In the genomic region with DNA sequence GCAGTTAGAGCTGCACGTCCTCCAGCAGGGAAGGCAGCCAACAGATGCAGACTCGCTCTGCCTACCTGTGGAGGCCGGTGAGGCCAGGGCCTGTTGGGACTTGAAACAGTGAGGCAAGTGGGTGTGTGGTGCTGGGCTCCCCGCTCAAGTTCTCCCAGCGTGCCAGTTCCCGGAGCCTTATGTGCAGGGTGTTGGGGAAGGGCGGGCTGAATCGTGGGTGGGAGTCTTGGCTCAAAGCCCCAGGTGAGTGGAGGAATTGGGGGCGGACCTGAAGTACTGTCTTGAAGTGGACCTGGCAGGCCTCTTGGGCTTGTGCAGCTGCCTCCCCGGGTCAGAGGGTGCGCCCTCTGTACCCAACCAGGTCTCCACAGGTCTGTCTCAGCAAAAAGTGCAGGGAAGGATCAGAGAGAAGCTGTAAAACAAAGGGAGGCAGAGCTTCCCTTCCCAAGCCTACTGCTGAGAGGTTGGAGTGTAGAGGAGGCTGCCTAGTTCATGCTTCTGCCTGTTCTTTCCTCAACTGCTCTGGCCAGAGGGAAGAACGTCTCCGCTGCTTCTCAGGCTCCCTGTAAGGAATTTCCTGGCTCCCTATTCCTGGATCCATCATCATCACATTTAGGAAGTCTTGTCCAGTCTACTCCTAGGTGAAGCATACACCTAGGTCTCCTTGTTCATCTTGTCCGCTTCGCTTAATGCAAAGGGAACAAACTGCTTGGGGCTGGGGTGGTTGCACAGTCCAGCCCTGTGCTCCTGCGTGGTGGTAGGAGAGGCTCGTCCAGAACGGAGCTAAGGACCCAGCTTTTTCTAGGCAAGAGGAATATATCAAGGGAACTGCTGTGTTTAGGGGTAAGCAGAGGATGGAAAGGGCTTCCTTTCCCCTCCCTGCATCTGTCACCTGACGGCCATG, we compare ENCODE assay signal across 12 cellular contexts. TPM values are rescaled to one million over a fixed set of nuclear protein-coding genes. Genes with fewer than 3 reads are reported as not detected.
DNase-seq lines count a peak whose midpoint lies in the region; ATAC-seq, FAIRE-seq and TF ChIP-seq lines count a peak whose summit lies in the region.
"Had no signal": no experiment of that assay in that cellular context is flagged by ENCODE, and none has a peak within 500 bp of the region (broad histone marks: within the 10 kb centered on the region; RNA-seq: fewer than 3 reads in every experiment).

No MANE protein-coding gene starts in this region.

- CTCF ChIA-PET in HepG2 (lab: Yijun Ruan, JAX; ENCODE audit: low intra/inter-chr PET ratio, low total read pairs): interaction anchor here (1.1 to 1.4 kb wide), 2 partner anchors 560 to 808 kb away, joined by 4 to 11 read pairs; no protein-coding TSS in a partner anchor

- no peaks in the 10 kb centered on the region for H3K9me3 ChIP-seq in HepG2 (ENCODE audit: low read length)
- H3K9me3 ChIP-seq in right lobe of liver: no peaks in the 10 kb centered on the region
- H3K9me3 ChIP-seq in OCI-LY3 (ENCODE audit: insufficient read depth, low read length): no peaks in the 10 kb centered on the region
- no peaks in the 10 kb centered on the region for H3K9me3 ChIP-seq in esophagus (ENCODE audit: control insufficient read depth in 2 of 2, insufficient read depth in 1 of 2, low read depth in 1 of 2, low read length in 1 of 2)

- H3K9ac ChIP-seq in HepG2 (ENCODE audit: insufficient read depth, low read depth, low read length): no peak overlapping the region
- peak overlapping the region; percentile 98 for H3K9ac ChIP-seq in OCI-LY3 (ENCODE audit: low read length)

- H2AFZ ChIP-seq in HepG2 (ENCODE audit: low read length) (no peak overlapping the region), OCI-LY3 (ENCODE audit: low read depth, low read length) (no peak overlapping the region)

- H3K27ac ChIP-seq in HepG2 (ENCODE audit: extremely low read length, insufficient read depth, low read length) (no peak overlapping the region), right lobe of liver (no peak overlapping the region), OCI-LY3 (ENCODE audit: low read length) (peak overlapping the region; percentile 100), esophagus (ENCODE audit: low read depth in 2 of 2, low read length in 1 of 2) (peak overlapping the region; percentile 90 to 91)

- H3K4me2 ChIP-seq in HepG2 (ENCODE audit: low read depth, low read length) (no peak overlapping the region), OCI-LY3 (ENCODE audit: low read length) (peak overlapping the region; percentile 96)

- no peak for TF ChIP-seq POLR2A in HepG2 (IDR thresholded peaks at IDR 0.05; ENCODE audit: insufficient read depth in 1 of 2, low read depth in 2 of 2, low read length in 2 of 2)
- TF ChIP-seq POLR2A in right lobe of liver (IDR thresholded peaks at IDR 0.05): no peak

- in situ Hi-C loops in HepG2 (cut with HindIII; ENCODE audit: extremely low pct_ligation_motif_present, low pct_unique_long_range_greater_than_20kb): no loop called here

- intact Hi-C loops in HepG2 (cut with micrococcal nuclease; ENCODE audit: unreplicated experiment) (no loop called here), right lobe of liver (cut with DNase I) (no loop called here)

- H4K20me1 ChIP-seq in HepG2 (ENCODE audit: insufficient read depth, low read length): no peaks in the 10 kb centered on the region
- H4K20me1 ChIP-seq in OCI-LY3 (ENCODE audit: insufficient read depth, low read length): no peaks in the 10 kb centered on the region

- TF ChIP-seq CTCF in HepG2 (CRISPR knock-in tag; IDR thresholded peaks at IDR 0.05): no peak
- TF ChIP-seq CTCF in right lobe of liver (IDR thresholded peaks at IDR 0.05): no peak
- TF ChIP-seq CTCF in OCI-LY3 (IDR thresholded peaks at IDR 0.05; ENCODE audit: low read depth, low read length): no peak

- no peaks in the 10 kb centered on the region for H3K27me3 ChIP-seq in HepG2 (ENCODE audit: control insufficient read depth in 1 of 2, insufficient read depth in 2 of 2, low read length in 2 of 2)
- no peaks in the 10 kb centered on the region for H3K27me3 ChIP-seq in right lobe of liver
- no peaks in the 10 kb centered on the region for H3K27me3 ChIP-seq in OCI-LY3 (ENCODE audit: low read depth, low read length)
- no peaks in the 10 kb centered on the region for H3K27me3 ChIP-seq in esophagus (ENCODE audit: control insufficient read depth in 1 of 2, insufficient read depth in 2 of 2, low read length in 2 of 2)

- DNase-seq in HepG2 (ENCODE audit: low spot score) (no peak), right lobe of liver (no peak), ureter (ENCODE audit: low spot score) (peak; percentile 87), NCI-H2029 (lab: John Stamatoyannopoulos, UW) (no peak)
- DNase-seq: effector CD8-positive, alpha-beta T cell had no signal

- TF ChIP-seq EP300 in HepG2 (IDR thresholded peaks at IDR 0.05; ENCODE audit: low read depth in 2 of 2, low read length in 2 of 2) (no peak), HepG2 (CRISPR knock-in tag; IDR thresholded peaks at IDR 0.05; ENCODE audit: borderline replicate concordance) (no peak)

- FAIRE-seq in HepG2 (lab: Jason Lieb, UNC): no peak

- no peak for TF ChIP-seq RAD21 in HepG2 (CRISPR knock-in tag; IDR thresholded peaks at IDR 0.05)

- WGBS in HepG2 (ENCODE audit: low lambda C conversion rate): 94% methylated on average over 16 of the region's 19 CpGs
- 63% methylated on average over 8 of the region's 19 CpGs for WGBS in right lobe of liver (ENCODE audit: insufficient coverage, low coverage, low lambda C conversion rate, missing lambda C conversion rate)
- 49 to 68% methylated on average over 18 to 19 of the region's 19 CpGs for WGBS in esophagus, 2 donors

- ATAC-seq in HepG2: no peak
- no peak for ATAC-seq in right lobe of liver
- ATAC-seq in HG03280 (IDR thresholded peaks at IDR 0.05; ENCODE audit: unreplicated experiment): no peak
- no peak for ATAC-seq in HG03442 (IDR thresholded peaks at IDR 0.05; ENCODE audit: unreplicated experiment)

- H3K79me2 ChIP-seq in HepG2 (ENCODE audit: insufficient read depth, low read length): no peaks in the 10 kb centered on the region
- H3K79me2 ChIP-seq in OCI-LY3 (ENCODE audit: low read length): peaks cover 71% of the 10 kb centered on the region

- BruUV-seq in HepG2 (replicated peaks; lab: Mats Ljungman, UMichigan): no TSS peak

- H3K4me1 ChIP-seq in HepG2 (ENCODE audit: insufficient read depth, low read length) (peaks cover 25% of the 10 kb centered on the region), right lobe of liver (no peaks in the 10 kb centered on the region), OCI-LY3 (ENCODE audit: low read length) (peaks cover 85% of the 10 kb centered on the region), esophagus (ENCODE audit: control insufficient read depth in 2 of 2, insufficient read depth in 2 of 2, low read length in 1 of 2) (peaks cover 14 to 35% of the 10 kb centered on the region in 2 donors)

- POLR2A ChIA-PET in HepG2 (lab: Yijun Ruan, JAX): interaction anchor here (0.6 kb wide), 1 partner anchor 1777 kb away, joined by 3 read pairs; no protein-coding TSS in a partner anchor

- H3K36me3 ChIP-seq in HepG2 (replicated peaks in 1 of 2; ENCODE audit: control insufficient read depth in 1 of 2, insufficient read depth in 2 of 2, low read length in 2 of 2): peaks cover 11 to 27% of the 10 kb centered on the region in 2 experiments; a peak in 4 of 5 replicates
- H3K36me3 ChIP-seq in right lobe of liver: peaks cover 0 to 34% (median 20%) of the 10 kb centered on the region in 4 donors
- peaks cover 20% of the 10 kb centered on the region for H3K36me3 ChIP-seq in OCI-LY3 (replicated peaks; ENCODE audit: low read depth, low read length)
- H3K36me3 ChIP-seq in esophagus (ENCODE audit: control insufficient read depth in 2 of 2, insufficient read depth in 2 of 2, low read length in 1 of 2): peaks cover 4 to 7% of the 10 kb centered on the region in 2 donors

- H3K4me3 ChIP-seq in HepG2 (replicated peaks in 1 of 3; ENCODE audit: insufficient read depth in 1 of 3, low read depth in 2 of 3, low read length in 3 of 3) (no peak overlapping the region), right lobe of liver (no peak overlapping the region), OCI-LY3 (ENCODE audit: low read length) (peak overlapping the region; percentile 72), esophagus (ENCODE audit: low read depth in 1 of 2, low read length in 2 of 2) (no peak overlapping the region)

RNA-seq across cellular contexts. Expression of a gene that starts 14.9 kb away (rescaled TPM):
- total RNA-seq in HepG2 (2016; rRNA removed; fragmentation: Illumina TruSeq; extraction: Trizol): 44.8 and 71.4 TPM in 2 replicates
- total RNA-seq in HepG2 (2016; cell fraction: cytosol; rRNA removed; fragmentation: Illumina TruSeq; extraction: Trizol; ENCODE audit: low read depth): 8.4 and 10.8 TPM in 2 replicates
- 43.6 and 60.8 TPM in 2 replicates for total RNA-seq in HepG2 (2016; cell fraction: insoluble cytoplasmic fraction; rRNA removed; fragmentation: Illumina TruSeq; extraction: Trizol)
- 16.8 and 19.4 TPM in 2 replicates for total RNA-seq in HepG2 (2016; cell fraction: membrane; rRNA removed; fragmentation: Illumina TruSeq; extraction: Trizol)
- total RNA-seq in HepG2 (2016; cell fraction: nucleus; rRNA removed; fragmentation: Illumina TruSeq; extraction: Trizol): 20.6 and 23.0 TPM in 2 replicates
- polyA plus RNA-seq in HepG2 (2011; rRNA removed): 11.8 and 13.5 TPM in 2 replicates
- polyA plus RNA-seq in HepG2 (2011; cell fraction: cytosol; rRNA removed): 7.8 and 10.7 TPM in 2 replicates
- polyA plus RNA-seq in HepG2 (2011; cell fraction: nucleus; rRNA removed): 4.5 and 5.5 TPM in 2 replicates
- polyA plus RNA-seq in HepG2 (2012): 16.1 and 22.2 TPM in 2 replicates
- 8.5 and 9.1 TPM in 2 replicates for polyA plus RNA-seq in HepG2 (2016; cell fraction: cytosol; fragmentation: Illumina TruSeq; extraction: Trizol; ENCODE audit: low read depth)
- 71.4 and 74.3 TPM in 2 replicates for polyA plus RNA-seq in HepG2 (2016; cell fraction: insoluble cytoplasmic fraction; fragmentation: Illumina TruSeq; extraction: Trizol; ENCODE audit: low read depth)
- polyA plus RNA-seq in HepG2 (2016; cell fraction: membrane; fragmentation: Illumina TruSeq; extraction: Trizol; ENCODE audit: low read depth): 11.7 and 13.3 TPM in 2 replicates
- polyA plus RNA-seq in HepG2 (2016; cell fraction: nucleus; fragmentation: Illumina TruSeq; extraction: Trizol; ENCODE audit: insufficient read depth, low read depth): 35.4 and 38.1 TPM in 2 replicates
- polyA minus RNA-seq in HepG2 (2011; rRNA and poly(A)+ RNA removed; ENCODE audit: low replicate concordance): 5.8 and 16.2 TPM in 2 replicates
- polyA minus RNA-seq in HepG2 (2011; cell fraction: cytosol; rRNA and poly(A)+ RNA removed): 6.4 and 11.6 TPM in 2 replicates
- polyA minus RNA-seq in HepG2 (2011; cell fraction: nucleus; rRNA and poly(A)+ RNA removed): 18.2 and 19.0 TPM in 2 replicates
- 10 to 100 TPM in 5 of 6 experiments, 1 to 10 TPM in 1; 6.8 to 33.1 (median 12.8) TPM for total RNA-seq in right lobe of liver
- 10 to 100 TPM; 16.3 to 32.0 TPM for polyA plus RNA-seq in esophagus
- total RNA-seq in ureter: 34.2 TPM

RNA-seq across cellular contexts. Expression of a gene that starts 19.1 kb away (rescaled TPM):
- total RNA-seq in HepG2 (2016; rRNA removed; fragmentation: Illumina TruSeq; extraction: Trizol) (not detected in 2 replicates), right lobe of liver (under 1 TPM in 1 of 6 experiments, not detected in 5; 0.09 TPM), ureter (2.8 TPM)
- total RNA-seq in HepG2 (2016; cell fraction: cytosol; rRNA removed; fragmentation: Illumina TruSeq; extraction: Trizol; ENCODE audit: low read depth): not detected in 2 replicates
- not detected in 2 replicates for total RNA-seq in HepG2 (2016; cell fraction: insoluble cytoplasmic fraction; rRNA removed; fragmentation: Illumina TruSeq; extraction: Trizol)
- not detected in 2 replicates for total RNA-seq in HepG2 (2016; cell fraction: membrane; rRNA removed; fragmentation: Illumina TruSeq; extraction: Trizol)
- total RNA-seq in HepG2 (2016; cell fraction: nucleus; rRNA removed; fragmentation: Illumina TruSeq; extraction: Trizol): not detected in 2 replicates
- polyA plus RNA-seq in HepG2 (2011; rRNA removed) (not detected in 2 replicates), esophagus (1 to 10 TPM in 1 of 2 donors, under 1 TPM in 1; 0.22 to 1.4 TPM)
- polyA plus RNA-seq in HepG2 (2011; cell fraction: cytosol; rRNA removed): not detected in 2 replicates
- not detected in 2 replicates for polyA plus RNA-seq in HepG2 (2011; cell fraction: nucleus; rRNA removed)
- not detected in 2 replicates for polyA plus RNA-seq in HepG2 (2012)
- not detected in 2 replicates for polyA plus RNA-seq in HepG2 (2016; cell fraction: cytosol; fragmentation: Illumina TruSeq; extraction: Trizol; ENCODE audit: low read depth)
- not detected in 2 replicates for polyA plus RNA-seq in HepG2 (2016; cell fraction: insoluble cytoplasmic fraction; fragmentation: Illumina TruSeq; extraction: Trizol; ENCODE audit: low read depth)
- not detected in 2 replicates for polyA plus RNA-seq in HepG2 (2016; cell fraction: membrane; fragmentation: Illumina TruSeq; extraction: Trizol; ENCODE audit: low read depth)
- polyA plus RNA-seq in HepG2 (2016; cell fraction: nucleus; fragmentation: Illumina TruSeq; extraction: Trizol; ENCODE audit: insufficient read depth, low read depth): not detected in 2 replicates
- polyA minus RNA-seq in HepG2 (2011; rRNA and poly(A)+ RNA removed; ENCODE audit: low replicate concordance): 0.07 TPM in 1 of 2 replicates, not detected in the other
- polyA minus RNA-seq in HepG2 (2011; cell fraction: cytosol; rRNA and poly(A)+ RNA removed): not detected in 2 replicates
- polyA minus RNA-seq in HepG2 (2011; cell fraction: nucleus; rRNA and poly(A)+ RNA removed): not detected in 2 replicates
- total RNA-seq: LHCN-M2 had no signal
- polyA plus RNA-seq: BJ; naive thymus-derived CD4-positive, alpha-beta T cell had no signal

RNA-seq across cellular contexts. Expression of a gene that starts 22.1 kb away (rescaled TPM):
- total RNA-seq in HepG2 (2016; rRNA removed; fragmentation: Illumina TruSeq; extraction: Trizol) (2.8 TPM in 2 replicates), right lobe of liver (1 to 10 TPM; 1.3 to 7.1 (median 4.4) TPM), ureter (18.2 TPM)
- total RNA-seq in HepG2 (2016; cell fraction: cytosol; rRNA removed; fragmentation: Illumina TruSeq; extraction: Trizol; ENCODE audit: low read depth): 2.3 and 2.5 TPM in 2 replicates
- 1.7 and 3.4 TPM in 2 replicates for total RNA-seq in HepG2 (2016; cell fraction: insoluble cytoplasmic fraction; rRNA removed; fragmentation: Illumina TruSeq; extraction: Trizol)
- total RNA-seq in HepG2 (2016; cell fraction: membrane; rRNA removed; fragmentation: Illumina TruSeq; extraction: Trizol): 3.3 and 3.5 TPM in 2 replicates
- total RNA-seq in HepG2 (2016; cell fraction: nucleus; rRNA removed; fragmentation: Illumina TruSeq; extraction: Trizol): 3.1 and 4.0 TPM in 2 replicates
- polyA plus RNA-seq in HepG2 (2011; rRNA removed) (6.6 and 8.6 TPM in 2 replicates), esophagus (10 to 100 TPM in 1 of 2 donors, 1 to 10 TPM in 1; 8.3 to 13.7 TPM)
- polyA plus RNA-seq in HepG2 (2011; cell fraction: cytosol; rRNA removed): 5.2 and 5.5 TPM in 2 replicates
- polyA plus RNA-seq in HepG2 (2011; cell fraction: nucleus; rRNA removed): 31.9 and 32.9 TPM in 2 replicates
- 11.9 and 15.1 TPM in 2 replicates for polyA plus RNA-seq in HepG2 (2012)
- polyA plus RNA-seq in HepG2 (2016; cell fraction: cytosol; fragmentation: Illumina TruSeq; extraction: Trizol; ENCODE audit: low read depth): 5.5 and 6.1 TPM in 2 replicates
- polyA plus RNA-seq in HepG2 (2016; cell fraction: insoluble cytoplasmic fraction; fragmentation: Illumina TruSeq; extraction: Trizol; ENCODE audit: low read depth): 4.6 and 6.9 TPM in 2 replicates
- 7.6 and 10.1 TPM in 2 replicates for polyA plus RNA-seq in HepG2 (2016; cell fraction: membrane; fragmentation: Illumina TruSeq; extraction: Trizol; ENCODE audit: low read depth)
- 7.2 and 9.0 TPM in 2 replicates for polyA plus RNA-seq in HepG2 (2016; cell fraction: nucleus; fragmentation: Illumina TruSeq; extraction: Trizol; ENCODE audit: insufficient read depth, low read depth)
- polyA minus RNA-seq in HepG2 (2011; rRNA and poly(A)+ RNA removed; ENCODE audit: low replicate concordance): 23.2 and 31.5 TPM in 2 replicates
- polyA minus RNA-seq in HepG2 (2011; cell fraction: cytosol; rRNA and poly(A)+ RNA removed): 8.4 and 8.7 TPM in 2 replicates
- polyA minus RNA-seq in HepG2 (2011; cell fraction: nucleus; rRNA and poly(A)+ RNA removed): 15.3 and 23.5 TPM in 2 replicates

RNA-seq across cellular contexts. Expression of a gene that starts 37.6 kb away (rescaled TPM):
- total RNA-seq in HepG2 (2016; rRNA removed; fragmentation: Illumina TruSeq; extraction: Trizol): 122 and 189 TPM in 2 replicates
- total RNA-seq in HepG2 (2016; cell fraction: cytosol; rRNA removed; fragmentation: Illumina TruSeq; extraction: Trizol; ENCODE audit: low read depth): 18.5 and 25.3 TPM in 2 replicates
- 132 and 186 TPM in 2 replicates for total RNA-seq in HepG2 (2016; cell fraction: insoluble cytoplasmic fraction; rRNA removed; fragmentation: Illumina TruSeq; extraction: Trizol)
- 29.8 and 36.9 TPM in 2 replicates for total RNA-seq in HepG2 (2016; cell fraction: membrane; rRNA removed; fragmentation: Illumina TruSeq; extraction: Trizol)
- total RNA-seq in HepG2 (2016; cell fraction: nucleus; rRNA removed; fragmentation: Illumina TruSeq; extraction: Trizol): 74.7 and 82.3 TPM in 2 replicates
- 24.1 and 31.6 TPM in 2 replicates for polyA plus RNA-seq in HepG2 (2011; rRNA removed)
- polyA plus RNA-seq in HepG2 (2011; cell fraction: cytosol; rRNA removed): 16.2 and 22.5 TPM in 2 replicates
- polyA plus RNA-seq in HepG2 (2011; cell fraction: nucleus; rRNA removed): 24.3 and 33.1 TPM in 2 replicates
- polyA plus RNA-seq in HepG2 (2012): 47.3 and 68.3 TPM in 2 replicates
- polyA plus RNA-seq in HepG2 (2016; cell fraction: cytosol; fragmentation: Illumina TruSeq; extraction: Trizol; ENCODE audit: low read depth): 8.8 and 10.6 TPM in 2 replicates
- 124 and 134 TPM in 2 replicates for polyA plus RNA-seq in HepG2 (2016; cell fraction: insoluble cytoplasmic fraction; fragmentation: Illumina TruSeq; extraction: Trizol; ENCODE audit: low read depth)
- polyA plus RNA-seq in HepG2 (2016; cell fraction: membrane; fragmentation: Illumina TruSeq; extraction: Trizol; ENCODE audit: low read depth): 11.0 and 11.3 TPM in 2 replicates
- 54.3 and 57.2 TPM in 2 replicates for polyA plus RNA-seq in HepG2 (2016; cell fraction: nucleus; fragmentation: Illumina TruSeq; extraction: Trizol; ENCODE audit: insufficient read depth, low read depth)
- 13.7 and 41.0 TPM in 2 replicates for polyA minus RNA-seq in HepG2 (2011; rRNA and poly(A)+ RNA removed; ENCODE audit: low replicate concordance)
- polyA minus RNA-seq in HepG2 (2011; cell fraction: cytosol; rRNA and poly(A)+ RNA removed): 34.7 and 37.0 TPM in 2 replicates
- 42.7 and 58.1 TPM in 2 replicates for polyA minus RNA-seq in HepG2 (2011; cell fraction: nucleus; rRNA and poly(A)+ RNA removed)
- total RNA-seq in right lobe of liver: 10 to 100 TPM; 13.6 to 32.1 (median 20.8) TPM
- 10 to 100 TPM; 10.6 to 21.4 TPM for polyA plus RNA-seq in esophagus
- 44.0 TPM for total RNA-seq in ureter

Comparison
In these comparisons a context has a peak if more than half of its experiments do, and no peak if none do; other contexts are left out.
1. H3K27ac ChIP-seq: peak in OCI-LY3 (single experiment) and esophagus (2 of 2); none in HepG2 (single experiment) and right lobe of liver (0 of 3).